8 cellular contexts compared by ENCODE assay signal in the genomic region with DNA sequence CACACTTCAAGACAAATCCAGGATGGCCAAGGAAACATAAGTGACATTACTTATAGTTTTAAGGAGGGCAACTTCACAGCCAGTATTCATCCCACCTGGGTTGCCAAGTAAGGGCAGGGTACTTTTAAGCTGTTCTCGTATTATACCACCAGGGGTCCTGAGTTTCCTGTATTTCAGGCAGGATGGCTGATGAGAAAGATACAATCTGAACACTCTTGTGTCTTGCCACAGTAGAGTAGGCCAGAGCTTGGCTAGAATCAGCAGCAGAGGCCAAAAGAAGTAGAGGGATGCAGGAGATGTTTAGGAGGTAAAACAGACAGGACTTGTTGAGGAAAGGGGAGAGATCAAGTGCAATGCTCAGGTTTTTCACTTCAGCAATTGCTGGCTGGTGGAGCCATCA. TPM values are rescaled to one million over a fixed set of nuclear protein-coding genes. Genes with fewer than 3 reads are reported as not detected.
DNase-seq lines count a peak whose midpoint lies in the region; TF ChIP-seq lines count a peak whose summit lies in the region.
"Not testable (repeated sequence)": the region's sequence is repeated elsewhere in the genome, so short reads cannot be mapped to it uniquely, and the experiment has no call there.

No MANE protein-coding gene starts in this region.

- not testable (repeated sequence) for H3K27me3 Mint-ChIP-seq in type B pancreatic cell

- not testable (repeated sequence) for H3K9me3 Mint-ChIP-seq in type B pancreatic cell

- H3K4me3 ChIP-seq in HFF-Myc (replicated peaks; ENCODE audit: low read depth, low read length); SJCRH30; fibroblast of mammary gland (ENCODE audit: control insufficient read depth, low read depth, low read length): not testable (repeated sequence)

- not testable (repeated sequence) for H3K9me3 ChIP-seq in SJCRH30 (replicated peaks)

- peak; percentile 35 for TF ChIP-seq CTCF in HFF-Myc (IDR thresholded peaks at IDR 0.05; ENCODE audit: low read depth, low read length, missing control alignments)
- peak; percentile 28 for TF ChIP-seq CTCF in fibroblast of mammary gland (conservative IDR thresholded peaks at IDR 0.05; ENCODE audit: control insufficient read depth, insufficient read depth, low read depth, low read length)
- TF ChIP-seq CTCF in type B pancreatic cell (conservative IDR thresholded peaks at IDR 0.05), result peak; percentile 70

- H3K36me3 Mint-ChIP-seq in type B pancreatic cell, result not testable (repeated sequence)

- in situ Hi-C loops in G401 (cut with HindIII; ENCODE audit: low sequenced_read_pairs), result not testable (repeated sequence)

- H3K36me3 ChIP-seq in SJCRH30, result not testable (repeated sequence)

- not testable (repeated sequence) for H3K4me1 Mint-ChIP-seq in type B pancreatic cell (ENCODE audit: unreplicated experiment)

- H3K4me3 Mint-ChIP-seq in type B pancreatic cell, result peak overlapping the region; percentile 70

- H3K27me3 ChIP-seq in SJCRH30, result not testable (repeated sequence)

- not testable (repeated sequence) for H3K27ac ChIP-seq in SJCRH30

- peak overlapping the region; percentile 26 for H3K27ac Mint-ChIP-seq in type B pancreatic cell

- DNase-seq in G401 (ENCODE audit: low spot score) (peak; percentile 25), HFF-Myc (ENCODE audit: extremely low read depth, low read depth) (peak; percentile 17), NCI-H146 (lab: John Stamatoyannopoulos, UW) (peak; percentile 35), SJCRH30 (peak; percentile 37 to 73), fibroblast of mammary gland (ENCODE audit: low read depth) (peak; percentile 43), myocyte (ENCODE audit: low read depth) (peak; percentile 45)
- peak; percentile 5 for DNase-seq in activated naive CD4-positive, alpha-beta T cell treated with Interleukin-2 at 50 U/mL for 16 hours
- not testable (repeated sequence) for DNase-seq in type B pancreatic cell (ENCODE audit: extremely low spot score, unreplicated experiment)

- H3K4me1 ChIP-seq in SJCRH30, result not testable (repeated sequence)

RNA-seq across cellular contexts. Expression of a gene that starts 3.1 kb away (rescaled TPM):
- 8.4 and 11.8 TPM in 2 replicates for total RNA-seq in G401 (2014; rRNA removed; shearing (Covaris generic))
- total RNA-seq in SJCRH30 (2014; rRNA removed; shearing (Covaris generic)), result 28.9 and 31.5 TPM in 2 replicates
- total RNA-seq in myocyte, result 3.2 and 7.8 TPM in 2 replicates
- 6.4 TPM for polyA plus RNA-seq in myocyte (2012)
- 15.2 and 34.0 TPM in 2 replicates for total RNA-seq in type B pancreatic cell (ENCODE audit: low replicate concordance)
